12 cellular contexts compared by ENCODE assay signal in the genomic region with DNA sequence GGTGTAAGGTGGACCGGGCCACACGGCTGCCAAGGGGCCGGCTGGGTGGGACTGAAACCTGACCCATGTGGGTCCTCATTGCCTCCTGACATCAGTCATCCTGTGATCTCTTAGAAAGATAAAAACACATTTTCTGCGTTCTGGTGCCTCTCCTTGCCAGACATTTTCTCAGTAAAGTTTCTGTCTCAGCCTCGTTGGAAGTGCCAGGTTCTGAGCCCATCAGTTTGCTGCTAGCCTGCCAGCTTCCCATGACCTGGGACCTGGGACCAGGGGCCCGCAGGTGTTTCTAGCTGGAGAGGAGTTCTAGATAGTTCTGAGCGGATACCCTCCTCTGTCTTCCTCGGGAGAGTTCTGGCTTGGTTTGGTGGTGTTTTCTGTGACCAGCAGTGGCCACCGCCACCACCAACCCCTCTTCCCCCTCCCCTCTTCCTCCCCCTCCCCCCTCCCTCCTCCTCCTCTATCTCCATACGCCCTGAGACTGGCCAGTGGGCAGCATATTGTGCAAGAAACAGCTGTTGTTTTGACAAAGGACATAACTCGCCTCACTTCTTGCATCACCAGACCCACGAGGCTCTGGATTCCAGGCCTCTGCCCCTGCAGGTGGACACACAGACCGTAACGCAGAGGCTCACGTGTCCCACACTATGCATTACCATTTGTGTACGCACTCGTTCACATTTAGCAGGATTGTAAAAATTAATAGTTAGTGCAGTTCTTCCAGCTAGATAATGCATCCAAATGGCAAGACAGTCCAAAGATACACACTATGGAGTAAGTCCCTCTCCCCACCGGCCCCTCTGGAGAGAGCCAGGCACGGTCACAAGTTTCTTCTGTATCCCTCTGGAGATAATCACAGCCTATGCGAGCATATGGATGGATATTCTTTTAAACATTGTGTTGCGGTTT.
DNase-seq lines count a peak whose midpoint lies in the region; ATAC-seq, FAIRE-seq and TF ChIP-seq lines count a peak whose summit lies in the region.
"Had no signal": no experiment of that assay in that cellular context is flagged by ENCODE, and none has a peak within 500 bp of the region (broad histone marks: within the 10 kb centered on the region; RNA-seq: fewer than 3 reads in every experiment).

No MANE protein-coding gene starts in this region.

- H3K4me1 Mint-ChIP-seq in endodermal cell = peaks cover 22% of the 10 kb centered on the region
- peaks cover 15% of the 10 kb centered on the region for H3K4me1 Mint-ChIP-seq in HFFc6 (ENCODE audit: low read depth)

- H3K27me3 ChIP-seq in endodermal cell (ENCODE audit: control insufficient read depth, insufficient read depth, low read length, poor library complexity, severe bottlenecking) (no peaks in the 10 kb centered on the region), HepG2 (ENCODE audit: control insufficient read depth in 1 of 2, insufficient read depth in 2 of 2, low read length in 2 of 2) (no peaks in the 10 kb centered on the region), spleen (replicated peaks in 1 of 7) (no peaks in the 10 kb centered on the region)

- H3K9me3 ChIP-seq in endodermal cell (ENCODE audit: control insufficient read depth, low read length) (no peaks in the 10 kb centered on the region), HepG2 (ENCODE audit: low read length) (no peaks in the 10 kb centered on the region), spleen (no peaks in the 10 kb centered on the region)

- peaks cover 28% of the 10 kb centered on the region for H3K79me2 ChIP-seq in HepG2 (ENCODE audit: insufficient read depth, low read length)

- H3K4me1 ChIP-seq in endodermal cell (ENCODE audit: control insufficient read depth, insufficient read depth, low read length) = peaks cover 8% of the 10 kb centered on the region
- H3K4me1 ChIP-seq in HepG2 (ENCODE audit: insufficient read depth, low read length) = peaks cover 14% of the 10 kb centered on the region
- peaks cover 0 to 28% (median 15%) of the 10 kb centered on the region in 6 donors for H3K4me1 ChIP-seq in spleen

- FAIRE-seq in HepG2 (lab: Jason Lieb, UNC) = no peak

- no peak overlapping the region for H3K9ac ChIP-seq in endodermal cell (ENCODE audit: extremely low read depth, low read length, poor library complexity, severe bottlenecking)
- H3K9ac ChIP-seq in HepG2 (ENCODE audit: insufficient read depth, low read depth, low read length) = no peak overlapping the region

- H4K20me1 ChIP-seq in HepG2 (ENCODE audit: insufficient read depth, low read length) = peaks cover 19% of the 10 kb centered on the region

- no peak for TF ChIP-seq RAD21 in HepG2 (CRISPR knock-in tag; IDR thresholded peaks at IDR 0.05)

- TF ChIP-seq EP300 in HepG2 (IDR thresholded peaks at IDR 0.05; ENCODE audit: low read depth in 2 of 2, low read length in 2 of 2) (0 out of 4 replicates have a peak, but pooled peaks of 1 of the 2 experiments have one; percentile 31), HepG2 (CRISPR knock-in tag; IDR thresholded peaks at IDR 0.05; ENCODE audit: borderline replicate concordance) (no peak)

- intact Hi-C loops in HepG2 (cut with micrococcal nuclease; ENCODE audit: unreplicated experiment) = no loop called here
- intact Hi-C loops in spleen (cut with DNase I; ENCODE audit: low total_unique reads) = no loop called here

- no peak overlapping the region for H3K4me2 ChIP-seq in HepG2 (ENCODE audit: low read depth, low read length)

- no peak overlapping the region for H2AFZ ChIP-seq in HepG2 (ENCODE audit: low read length)

- H3K27me3 Mint-ChIP-seq in endodermal cell (ENCODE audit: insufficient read depth) (no peaks in the 10 kb centered on the region), HFFc6 (ENCODE audit: insufficient read depth) (peaks cover 2% of the 10 kb centered on the region; the same call in 1 of the 2 replicates)
- H3K27me3 Mint-ChIP-seq: naive thymus-derived CD8-positive, alpha-beta T cell had no signal

- H3K4me3 ChIP-seq in endodermal cell (ENCODE audit: low read length) (no peak overlapping the region), HepG2 (replicated peaks in 1 of 3; ENCODE audit: insufficient read depth in 1 of 3, low read depth in 2 of 3, low read length in 3 of 3) (no peak overlapping the region), spleen (no peak overlapping the region)

- H3K27ac Mint-ChIP-seq in endodermal cell (peak overlapping the region; percentile 53), HFFc6 (no peak overlapping the region)

- 91 to 94% methylated on average over 11 to 21 of the region's 21 CpGs for WGBS in endodermal cell (ENCODE audit: insufficient coverage in 1 of 2, insufficient read length in 1 of 2), 2 experiments
- 81% methylated on average over 21 of the region's 21 CpGs for WGBS in HepG2 (ENCODE audit: low lambda C conversion rate)
- WGBS in spleen, 5 donors = 70 to 80% (median 74%) methylated on average over 18 to 21 of the region's 21 CpGs

- H3K4me3 Mint-ChIP-seq in endodermal cell (no peak overlapping the region), HFFc6 (no peak overlapping the region)
- H3K4me3 Mint-ChIP-seq: naive thymus-derived CD8-positive, alpha-beta T cell had no signal

- no peaks in the 10 kb centered on the region for H3K9me3 Mint-ChIP-seq in endodermal cell
- no peaks in the 10 kb centered on the region for H3K9me3 Mint-ChIP-seq in HFFc6
- H3K9me3 Mint-ChIP-seq: naive thymus-derived CD8-positive, alpha-beta T cell had no signal

- in situ Hi-C loops in HepG2 (cut with HindIII; ENCODE audit: extremely low pct_ligation_motif_present, low pct_unique_long_range_greater_than_20kb) = no loop called here

- CTCF ChIA-PET in HepG2 (lab: Yijun Ruan, JAX; ENCODE audit: low intra/inter-chr PET ratio, low total read pairs) = no interaction called here

- TF ChIP-seq POLR2A in HepG2 (IDR thresholded peaks at IDR 0.05; ENCODE audit: insufficient read depth in 1 of 2, low read depth in 2 of 2, low read length in 2 of 2) (no peak), spleen (IDR thresholded peaks at IDR 0.05) (no peak)

- H3K36me3 ChIP-seq in endodermal cell (ENCODE audit: control insufficient read depth, insufficient read depth, low read length) (peaks cover 18% of the 10 kb centered on the region), HepG2 (replicated peaks in 1 of 2; ENCODE audit: control insufficient read depth in 1 of 2, insufficient read depth in 2 of 2, low read length in 2 of 2) (peaks cover 8 to 15% of the 10 kb centered on the region in 2 experiments; a peak in 4 of 5 replicates), spleen (peaks cover 0 to 25% (median 15%) of the 10 kb centered on the region in 6 donors)

- peak; percentile 54 for ATAC-seq in HepG2
- ATAC-seq in GM18511 (IDR thresholded peaks at IDR 0.05; ENCODE audit: unreplicated experiment) = no peak
- ATAC-seq: naive thymus-derived CD8-positive, alpha-beta T cell had no signal

- H3K36me3 Mint-ChIP-seq in endodermal cell (ENCODE audit: low read depth) = peaks cover 18% of the 10 kb centered on the region
- peaks cover 10% of the 10 kb centered on the region for H3K36me3 Mint-ChIP-seq in HFFc6 (ENCODE audit: low read depth)

- H3K27ac ChIP-seq in endodermal cell (ENCODE audit: low read depth, low read length) (peak overlapping the region; percentile 58), HepG2 (ENCODE audit: extremely low read length, insufficient read depth, low read length) (no peak overlapping the region), spleen (peak overlapping the region in 1 of 8 donors; percentile 18)

- peak; percentile 57 for DNase-seq in MV-4-11 (lab: John Stamatoyannopoulos, UW)
- no peak for DNase-seq in endodermal cell
- DNase-seq in HepG2 (ENCODE audit: low spot score) = peak; percentile 63
- DNase-seq in spleen = peak; percentile 53
- DNase-seq in HFFc6 = no peak
- no peak for DNase-seq in activated gamma-delta T cell (lab: John Stamatoyannopoulos, UW)
- no peak for DNase-seq in NCI-H1092 treated with DMSO at 0.1 percent for 48 hours (lab: John Stamatoyannopoulos, UW)
- DNase-seq: GDM1; naive thymus-derived CD8-positive, alpha-beta T cell; NCI-H446 treated with DMSO at 0.1 percent for 48 hours; T-helper 9 cell had no signal

- POLR2A ChIA-PET in HepG2 (lab: Yijun Ruan, JAX) = no interaction called here

- TF ChIP-seq CTCF in endodermal cell (conservative IDR thresholded peaks at IDR 0.05) (no peak), HepG2 (CRISPR knock-in tag; IDR thresholded peaks at IDR 0.05) (no peak), spleen (IDR thresholded peaks at IDR 0.05 in 8 of 11, conservative IDR thresholded peaks at IDR 0.05 in 3 of 11) (no peak), HFFc6 (IDR thresholded peaks at IDR 0.05) (no peak)

- no TSS peak for BruUV-seq in HepG2 (replicated peaks; lab: Mats Ljungman, UMichigan)

TF ChIP-seq in HepG2, 621 proteins besides CTCF, POLR2A, EP300 and RAD21 (continues in another document):
- TF ChIP-seq, protein P1, sequence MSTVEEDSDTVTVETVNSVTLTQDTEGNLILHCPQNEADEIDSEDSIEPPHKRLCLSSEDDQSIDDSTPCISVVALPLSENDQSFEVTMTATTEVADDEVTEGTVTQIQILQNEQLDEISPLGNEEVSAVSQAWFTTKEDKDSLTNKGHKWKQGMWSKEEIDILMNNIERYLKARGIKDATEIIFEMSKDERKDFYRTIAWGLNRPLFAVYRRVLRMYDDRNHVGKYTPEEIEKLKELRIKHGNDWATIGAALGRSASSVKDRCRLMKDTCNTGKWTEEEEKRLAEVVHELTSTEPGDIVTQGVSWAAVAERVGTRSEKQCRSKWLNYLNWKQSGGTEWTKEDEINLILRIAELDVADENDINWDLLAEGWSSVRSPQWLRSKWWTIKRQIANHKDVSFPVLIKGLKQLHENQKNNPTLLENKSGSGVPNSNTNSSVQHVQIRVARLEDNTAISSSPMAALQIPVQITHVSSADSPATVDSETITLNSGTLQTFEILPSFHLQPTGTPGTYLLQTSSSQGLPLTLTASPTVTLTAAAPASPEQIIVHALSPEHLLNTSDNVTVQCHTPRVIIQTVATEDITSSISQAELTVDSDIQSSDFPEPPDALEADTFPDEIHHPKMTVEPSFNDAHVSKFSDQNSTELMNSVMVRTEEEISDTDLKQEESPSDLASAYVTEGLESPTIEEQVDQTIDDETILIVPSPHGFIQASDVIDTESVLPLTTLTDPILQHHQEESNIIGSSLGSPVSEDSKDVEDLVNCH (CRISPR knock-in tag; IDR thresholded peaks at IDR 0.05) = no peak
- peak; percentile 57 for TF ChIP-seq SALL1 (CRISPR knock-in tag; IDR thresholded peaks at IDR 0.05)
- peak; percentile 95 for TF ChIP-seq TGIF2 (CRISPR knock-in tag; IDR thresholded peaks at IDR 0.05)
- peak; percentile 36 for TF ChIP-seq TBL1XR1 (IDR thresholded peaks at IDR 0.05; ENCODE audit: borderline replicate concordance, low read length, partially characterized antibody)
- peak; percentile 63 for TF ChIP-seq TEAD3 (CRISPR knock-in tag; optimal IDR thresholded peaks at IDR 0.05; ENCODE audit: borderline replicate concordance)
- TF ChIP-seq PCBP1 (IDR thresholded peaks at IDR 0.05; ENCODE audit: borderline replicate concordance, low read depth, low read length) = 0 out of 2 replicates have a peak, but pooled peaks have one; percentile 62

Comparison
In these comparisons a context has a peak if more than half of its experiments do, and no peak if none do; other contexts are left out.
1. DNase-seq: peak in MV-4-11 (single experiment), HepG2 (single experiment) and spleen (single experiment); none in endodermal cell (single experiment), HFFc6 (single experiment), activated gamma-delta T cell (single experiment) and NCI-H1092 treated with DMSO at 0.1 percent for 48 hours (single experiment).